11 cellular contexts compared by ENCODE assay signal in the genomic region with DNA sequence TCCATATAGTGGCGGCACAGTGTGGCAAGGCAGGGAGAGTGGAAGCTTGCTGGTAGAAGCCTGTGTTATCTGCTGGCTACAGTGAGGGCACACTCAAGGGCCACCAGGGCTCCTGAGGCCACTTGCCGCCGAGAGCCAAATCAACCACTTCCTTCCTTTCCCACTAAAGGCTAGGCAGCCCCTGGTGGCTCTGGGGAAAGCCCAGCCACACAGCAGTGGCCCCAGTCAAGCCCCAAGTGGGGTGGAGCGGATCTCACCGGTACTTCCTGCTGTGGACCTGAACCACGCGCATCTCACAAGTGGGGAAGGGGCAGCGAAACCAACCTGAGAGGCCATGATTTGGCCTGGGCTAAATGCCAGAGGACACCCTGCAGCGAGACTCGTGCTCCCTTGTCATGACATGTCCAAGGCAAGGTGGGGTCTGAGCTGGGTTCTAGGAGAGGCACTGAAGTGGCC. TPM values are rescaled to one million over a fixed set of nuclear protein-coding genes. Genes with fewer than 3 reads are reported as not detected.
A peak's percentile ranks its signal among the peaks of the same experiment; 100 is the strongest.
DNase-seq lines count a peak whose midpoint lies in the region; ATAC-seq and TF ChIP-seq lines count a peak whose summit lies in the region.
"Had no signal": no experiment of that assay in that cellular context is flagged by ENCODE, and none has a peak within 500 bp of the region (broad histone marks: within the 10 kb centered on the region; RNA-seq: fewer than 3 reads in every experiment).

No MANE protein-coding gene starts in this region.

- POLR2A ChIA-PET in activated CD4-positive, alpha-beta T cell treated with anti-CD3 and anti-CD28 coated beads for 36 hours (lab: Charles Lee) = no interaction called here

- peak overlapping the region; percentile 58 for H3K4me3 Mint-ChIP-seq in activated CD4-positive, alpha-beta T cell treated with anti-CD3 and anti-CD28 coated beads for 36 hours
- peak overlapping the region; percentile 72 to 84 for H3K4me3 Mint-ChIP-seq in activated T-cell treated with anti-CD3 and anti-CD28 coated beads, Interleukin-2, amount 50 U/mL, for 72 hours
- peak overlapping the region; percentile 55 for H3K4me3 Mint-ChIP-seq in stimulated activated memory B cell treated with anti-CD40 and anti-IgM and Interleukin-4, amounts not matched to agents 10 μg/mL and 1 μg/mL and 100 μg/mL, for 72 hours
- no peak overlapping the region for H3K4me3 Mint-ChIP-seq in HFFc6

- DNase-seq in activated CD4-positive, alpha-beta T cell treated with anti-CD3 and anti-CD28 coated beads for 36 hours = peak; percentile 62
- DNase-seq in activated CD4-positive, alpha-beta T cell treated with anti-CD3 and anti-CD28 coated beads, Interleukin-2, amount 50 U/mL, for 1 hour = no peak
- peak; percentile 64 for DNase-seq in NB4 (ENCODE audit: low read depth)
- DNase-seq in activated T-cell treated with anti-CD3 and anti-CD28 coated beads, Interleukin-2, amount 50 U/mL, for 72 hours = peak; percentile 70 to 73
- DNase-seq in HFFc6 = no peak
- no peak for DNase-seq in dorsolateral prefrontal cortex
- DNase-seq: ovary, PC-9 had no signal

- ATAC-seq in activated CD4-positive, alpha-beta T cell treated with anti-CD3 and anti-CD28 coated beads for 36 hours = peak; percentile 62
- ATAC-seq in activated T-cell treated with anti-CD3 and anti-CD28 coated beads, Interleukin-2, amount 50 U/mL, for 72 hours (replicated peaks in 1 of 2) = peak; percentile 71 to 78
- peak; percentile 83 for ATAC-seq in stimulated activated memory B cell treated with anti-CD40 and anti-IgM and Interleukin-4, amounts not matched to agents 10 μg/mL and 1 μg/mL and 100 μg/mL, for 72 hours
- ATAC-seq in GM19455 (IDR thresholded peaks at IDR 0.05; ENCODE audit: unreplicated experiment) = no peak
- ATAC-seq: A549 had no signal

- peak overlapping the region; percentile 82 for H3K27ac Mint-ChIP-seq in activated CD4-positive, alpha-beta T cell treated with anti-CD3 and anti-CD28 coated beads for 36 hours
- peak overlapping the region; percentile 27 for H3K27ac Mint-ChIP-seq in activated T-cell treated with anti-CD3 and anti-CD28 coated beads, Interleukin-2, amount 50 U/mL, for 72 hours
- H3K27ac Mint-ChIP-seq in stimulated activated memory B cell treated with anti-CD40 and anti-IgM and Interleukin-4, amounts not matched to agents 10 μg/mL and 1 μg/mL and 100 μg/mL, for 72 hours = peak overlapping the region; percentile 81
- no peak overlapping the region for H3K27ac Mint-ChIP-seq in HFFc6

- no peak for TF ChIP-seq POLR2A in NB4 (IDR thresholded peaks at IDR 0.05; ENCODE audit: extremely low read depth, insufficient read length)

- no peak for TF ChIP-seq CTCF in NB4 (IDR thresholded peaks at IDR 0.05; ENCODE audit: low read depth, low read length)
- TF ChIP-seq CTCF in HFFc6 (IDR thresholded peaks at IDR 0.05) = no peak
- TF ChIP-seq CTCF in dorsolateral prefrontal cortex (IDR thresholded peaks at IDR 0.05 in 54 of 56, conservative IDR thresholded peaks at IDR 0.05 in 2 of 56; ENCODE audit: low read depth in 1 of 56, partially characterized antibody in 56 of 56) = no peak

- peak overlapping the region in 1 of 59 donors; percentile 58 for H3K27ac ChIP-seq in dorsolateral prefrontal cortex
- H3K27ac ChIP-seq: A549, ovary, PC-9 had no signal

- CTCF ChIA-PET in activated CD4-positive, alpha-beta T cell treated with anti-CD3 and anti-CD28 coated beads for 36 hours (lab: Charles Lee) = interaction anchor here (0.6 kb wide), 1 partner anchor 69 kb away, joined by 3 read pairs; no protein-coding TSS in a partner anchor

- no peak overlapping the region for H3K4me3 ChIP-seq in NB4 (ENCODE audit: low read depth, low read length)
- H3K4me3 ChIP-seq in dorsolateral prefrontal cortex = no peak overlapping the region
- H3K4me3 ChIP-seq: A549, ovary, PC-9 had no signal

- peaks cover 2% of the 10 kb centered on the region for H3K36me3 Mint-ChIP-seq in activated CD4-positive, alpha-beta T cell treated with anti-CD3 and anti-CD28 coated beads for 36 hours (ENCODE audit: low read depth)
- no peaks in the 10 kb centered on the region for H3K36me3 Mint-ChIP-seq in activated T-cell treated with anti-CD3 and anti-CD28 coated beads, Interleukin-2, amount 50 U/mL, for 72 hours (ENCODE audit: insufficient read depth in 2 of 2)
- no peaks in the 10 kb centered on the region for H3K36me3 Mint-ChIP-seq in stimulated activated memory B cell treated with anti-CD40 and anti-IgM and Interleukin-4, amounts not matched to agents 10 μg/mL and 1 μg/mL and 100 μg/mL, for 72 hours
- no peaks in the 10 kb centered on the region for H3K36me3 Mint-ChIP-seq in HFFc6 (ENCODE audit: low read depth)

- no peaks in the 10 kb centered on the region for H3K27me3 Mint-ChIP-seq in activated CD4-positive, alpha-beta T cell treated with anti-CD3 and anti-CD28 coated beads for 36 hours
- no peaks in the 10 kb centered on the region for H3K27me3 Mint-ChIP-seq in activated T-cell treated with anti-CD3 and anti-CD28 coated beads, Interleukin-2, amount 50 U/mL, for 72 hours (ENCODE audit: low read depth)
- H3K27me3 Mint-ChIP-seq in stimulated activated memory B cell treated with anti-CD40 and anti-IgM and Interleukin-4, amounts not matched to agents 10 μg/mL and 1 μg/mL and 100 μg/mL, for 72 hours = no peaks in the 10 kb centered on the region
- peaks cover 1% of the 10 kb centered on the region; the same call in 1 of the 2 replicates for H3K27me3 Mint-ChIP-seq in HFFc6 (ENCODE audit: insufficient read depth)

- H3K27me3 ChIP-seq in dorsolateral prefrontal cortex = no peaks in the 10 kb centered on the region
- H3K27me3 ChIP-seq: ovary had no signal

- H3K4me1 Mint-ChIP-seq in activated CD4-positive, alpha-beta T cell treated with anti-CD3 and anti-CD28 coated beads for 36 hours = peaks cover 70% of the 10 kb centered on the region
- H3K4me1 Mint-ChIP-seq in activated T-cell treated with anti-CD3 and anti-CD28 coated beads, Interleukin-2, amount 50 U/mL, for 72 hours (ENCODE audit: low read depth) = peaks cover 79% of the 10 kb centered on the region
- H3K4me1 Mint-ChIP-seq in stimulated activated memory B cell treated with anti-CD40 and anti-IgM and Interleukin-4, amounts not matched to agents 10 μg/mL and 1 μg/mL and 100 μg/mL, for 72 hours = peaks cover 88% of the 10 kb centered on the region
- H3K4me1 Mint-ChIP-seq in HFFc6 (ENCODE audit: low read depth) = peaks cover 30% of the 10 kb centered on the region

- H3K9me3 Mint-ChIP-seq in activated CD4-positive, alpha-beta T cell treated with anti-CD3 and anti-CD28 coated beads for 36 hours (ENCODE audit: low read depth) = no peaks in the 10 kb centered on the region
- H3K9me3 Mint-ChIP-seq in activated T-cell treated with anti-CD3 and anti-CD28 coated beads, Interleukin-2, amount 50 U/mL, for 72 hours = no peaks in the 10 kb centered on the region
- H3K9me3 Mint-ChIP-seq in stimulated activated memory B cell treated with anti-CD40 and anti-IgM and Interleukin-4, amounts not matched to agents 10 μg/mL and 1 μg/mL and 100 μg/mL, for 72 hours = no peaks in the 10 kb centered on the region
- no peaks in the 10 kb centered on the region for H3K9me3 Mint-ChIP-seq in HFFc6

- intact Hi-C loops in activated CD4-positive, alpha-beta T cell treated with anti-CD3 and anti-CD28 coated beads for 36 hours (cut with DNase I, micrococcal nuclease) = no loop called here
- intact Hi-C loops in dorsolateral prefrontal cortex (cut with DNase I) = no loop called here

RNA-seq across cellular contexts. Expression of gene SLC35E1, which starts 21.9 kb away (rescaled TPM):
- 10 to 100 TPM; 51.5 to 72.1 TPM for total RNA-seq in activated CD4-positive, alpha-beta T cell treated with anti-CD3 and anti-CD28 coated beads for 36 hours
- total RNA-seq in activated T-cell treated with anti-CD3 and anti-CD28 coated beads, Interleukin-2, amount 50 U/mL, for 72 hours = 10 to 100 TPM; 36.5 to 39.5 TPM
- 10 to 100 TPM; 44.2 to 67.1 (median 55.4) TPM for total RNA-seq in HFFc6 (2021; fragmentation: NEBNext Ultra II Directional; extraction: Animal tissue kit (Norgen Biotek cat#: 25700))
- total RNA-seq in dorsolateral prefrontal cortex = 10 to 100 TPM; 27.5 to 64.1 (median 42.2) TPM

RNA-seq across cellular contexts. Expression of gene MED26, which starts 33.8 kb away (rescaled TPM):
- total RNA-seq in activated CD4-positive, alpha-beta T cell treated with anti-CD3 and anti-CD28 coated beads for 36 hours = 10 to 100 TPM; 13.6 to 14.5 TPM
- total RNA-seq in activated T-cell treated with anti-CD3 and anti-CD28 coated beads, Interleukin-2, amount 50 U/mL, for 72 hours = 10 to 100 TPM; 18.6 to 20.2 TPM
- total RNA-seq in HFFc6 (2021; fragmentation: NEBNext Ultra II Directional; extraction: Animal tissue kit (Norgen Biotek cat#: 25700)) = 1 to 10 TPM; 7.9 to 9.9 (median 8.8) TPM
- 10 to 100 TPM in 55 of 120 experiments, 1 to 10 TPM in 65; 5.4 to 17.4 (median 9.8) TPM for total RNA-seq in dorsolateral prefrontal cortex

RNA-seq across cellular contexts. Expression of gene CHERP, which starts 51.9 kb away (rescaled TPM):
- 10 to 100 TPM; 57.9 to 64.8 TPM for total RNA-seq in activated CD4-positive, alpha-beta T cell treated with anti-CD3 and anti-CD28 coated beads for 36 hours
- total RNA-seq in activated T-cell treated with anti-CD3 and anti-CD28 coated beads, Interleukin-2, amount 50 U/mL, for 72 hours = 10 to 100 TPM; 54.8 to 59.6 TPM
- 10 to 100 TPM; 30.4 to 38.5 (median 34.6) TPM for total RNA-seq in HFFc6 (2021; fragmentation: NEBNext Ultra II Directional; extraction: Animal tissue kit (Norgen Biotek cat#: 25700))
- total RNA-seq in dorsolateral prefrontal cortex = 10 to 100 TPM; 35.1 to 67.0 (median 47.9) TPM

Comparison
In these comparisons a context has a peak if more than half of its experiments do, and no peak if none do; other contexts are left out.
1. DNase-seq: peak in activated CD4-positive, alpha-beta T cell treated with anti-CD3 and anti-CD28 coated beads for 36 hours (single experiment), NB4 (single experiment) and activated T-cell treated with anti-CD3 and anti-CD28 coated beads, Interleukin-2, amount 50 U/mL, for 72 hours (2 of 2); none in activated CD4-positive, alpha-beta T cell treated with anti-CD3 and anti-CD28 coated beads, Interleukin-2, amount 50 U/mL, for 1 hour (single experiment), HFFc6 (single experiment) and dorsolateral prefrontal cortex (0 of 10).